Comparison of ENCODE assay signal across 20 cellular contexts in the genomic region with DNA sequence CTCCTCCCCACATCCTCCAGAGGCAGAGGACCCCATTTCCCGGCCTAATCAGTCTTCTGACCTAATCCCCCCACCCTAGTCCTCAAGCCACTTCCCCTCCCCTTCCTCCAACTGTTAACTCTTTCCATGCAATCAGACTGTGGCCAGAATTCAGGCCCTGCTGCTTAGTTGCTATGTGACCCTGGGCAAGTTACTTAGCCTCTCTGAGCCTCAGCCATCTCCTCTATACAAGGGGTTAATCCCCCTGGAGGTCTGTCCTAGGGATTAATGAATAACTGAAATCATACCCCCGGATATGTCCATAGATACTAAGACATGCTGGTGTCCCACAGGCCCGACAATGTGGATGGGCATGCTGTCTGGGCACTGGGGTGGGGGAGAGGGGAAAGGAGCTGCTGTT.
"Had no signal": no experiment of that assay in that cellular context is flagged by ENCODE, and none has a peak within 500 bp of the region (broad histone marks: within the 10 kb centered on the region; RNA-seq: fewer than 3 reads in every experiment).

No MANE protein-coding gene starts in this region.

- H3K27ac ChIP-seq: colonic mucosa had no signal

- H3K4me3 ChIP-seq: colonic mucosa, ovary, thyroid gland had no signal

- ATAC-seq: activated CD4-positive, alpha-beta T cell treated with anti-CD3 and anti-CD28 coated beads for 36 hours; left ventricle myocardium superior; naive thymus-derived CD8-positive, alpha-beta T cell; sciatic nerve; stimulated activated naive B cell treated with anti-CD40 and anti-IgM and Interleukin-4, amounts not matched to agents 10 μg/mL and 1 μg/mL and 100 μg/mL, for 72 hours had no signal

- H3K9ac ChIP-seq: SK-N-SH had no signal

- H3K27ac Mint-ChIP-seq: activated CD4-positive, alpha-beta memory T cell treated with anti-CD3 and anti-CD28 coated beads for 36 hours; activated CD4-positive, alpha-beta T cell treated with anti-CD3 and anti-CD28 coated beads for 36 hours; activated naive CD8-positive, alpha-beta T cell treated with anti-CD3 and anti-CD28 coated beads for 36 hours; activated T-helper 1 cell treated with anti-CD3 and anti-CD28 coated beads, Interleukin-12 subunit alpha, Interleukin-12 subunit beta, Interleukin-2, Interleukin-4 antibody, amounts not matched to agents 30 ng/mL and 10 ng/mL and 1 ng/mL, durations not matched to agents 14 hours and 24 hours and 36 hours; naive thymus-derived CD8-positive, alpha-beta T cell; stimulated activated naive B cell treated with anti-CD40 and anti-IgM and Interleukin-4, amounts not matched to agents 10 μg/mL and 1 μg/mL and 100 μg/mL, for 72 hours; T-helper 2 cell treated with Interferon-gamma antibody and Interleukin-4, amounts not matched to agents 5 μg/mL and 100 μg/mL, for 36 hours had no signal

- H3K4me3 Mint-ChIP-seq: activated CD4-positive, alpha-beta memory T cell treated with anti-CD3 and anti-CD28 coated beads for 36 hours; activated CD4-positive, alpha-beta T cell treated with anti-CD3 and anti-CD28 coated beads for 36 hours; activated naive CD8-positive, alpha-beta T cell treated with anti-CD3 and anti-CD28 coated beads for 36 hours; activated T-helper 1 cell treated with anti-CD3 and anti-CD28 coated beads, Interleukin-12 subunit alpha, Interleukin-12 subunit beta, Interleukin-2, Interleukin-4 antibody, amounts not matched to agents 30 ng/mL and 10 ng/mL and 1 ng/mL, durations not matched to agents 14 hours and 24 hours and 36 hours; brain; central memory CD8-positive, alpha-beta T cell; immature natural killer cell; naive thymus-derived CD8-positive, alpha-beta T cell; stimulated activated naive B cell treated with anti-CD40 and anti-IgM and Interleukin-4, amounts not matched to agents 10 μg/mL and 1 μg/mL and 100 μg/mL, for 72 hours; T-helper 2 cell treated with Interferon-gamma antibody and Interleukin-4, amounts not matched to agents 5 μg/mL and 100 μg/mL, for 36 hours had no signal

- H3K9me3 ChIP-seq: colonic mucosa, ovary, SK-N-SH, thyroid gland had no signal

- H3K36me3 ChIP-seq: colonic mucosa, ovary, thyroid gland had no signal

- H3K27me3 Mint-ChIP-seq: activated CD4-positive, alpha-beta memory T cell treated with anti-CD3 and anti-CD28 coated beads for 36 hours; activated CD4-positive, alpha-beta T cell treated with anti-CD3 and anti-CD28 coated beads for 36 hours; activated naive CD8-positive, alpha-beta T cell treated with anti-CD3 and anti-CD28 coated beads for 36 hours; central memory CD8-positive, alpha-beta T cell; naive thymus-derived CD8-positive, alpha-beta T cell; stimulated activated naive B cell treated with anti-CD40 and anti-IgM and Interleukin-4, amounts not matched to agents 10 μg/mL and 1 μg/mL and 100 μg/mL, for 72 hours had no signal

- DNase-seq: activated CD4-positive, alpha-beta memory T cell treated with anti-CD3 and anti-CD28 coated beads for 36 hours; activated CD4-positive, alpha-beta T cell treated with anti-CD3 and anti-CD28 coated beads for 36 hours; activated naive CD8-positive, alpha-beta T cell treated with anti-CD3 and anti-CD28 coated beads for 36 hours; activated T-cell treated with anti-CD3 and anti-CD28 coated beads for 4 hours; amygdala; colonic mucosa; immature natural killer cell; kidney glomerular epithelial cell; left ventricle myocardium superior; mesendoderm; naive thymus-derived CD8-positive, alpha-beta T cell; ovary; SK-N-SH; stimulated activated naive B cell treated with anti-CD40 and anti-IgM and Interleukin-4, amounts not matched to agents 10 μg/mL and 1 μg/mL and 100 μg/mL, for 72 hours; thyroid gland had no signal

- H3K36me3 Mint-ChIP-seq: activated CD4-positive, alpha-beta memory T cell treated with anti-CD3 and anti-CD28 coated beads for 36 hours; immature natural killer cell had no signal

- H3K27me3 ChIP-seq: colonic mucosa, ovary, thyroid gland had no signal

- H3K9me3 Mint-ChIP-seq: activated CD4-positive, alpha-beta memory T cell treated with anti-CD3 and anti-CD28 coated beads for 36 hours; activated naive CD8-positive, alpha-beta T cell treated with anti-CD3 and anti-CD28 coated beads for 36 hours; activated T-helper 1 cell treated with anti-CD3 and anti-CD28 coated beads, Interleukin-12 subunit alpha, Interleukin-12 subunit beta, Interleukin-2, Interleukin-4 antibody, amounts not matched to agents 30 ng/mL and 10 ng/mL and 1 ng/mL, durations not matched to agents 14 hours and 24 hours and 36 hours; brain; central memory CD8-positive, alpha-beta T cell; immature natural killer cell; naive thymus-derived CD8-positive, alpha-beta T cell; stimulated activated naive B cell treated with anti-CD40 and anti-IgM and Interleukin-4, amounts not matched to agents 10 μg/mL and 1 μg/mL and 100 μg/mL, for 72 hours; T-helper 2 cell treated with Interferon-gamma antibody and Interleukin-4, amounts not matched to agents 5 μg/mL and 100 μg/mL, for 36 hours had no signal
